12 cellular contexts compared by ENCODE assay signal in the genomic region with DNA sequence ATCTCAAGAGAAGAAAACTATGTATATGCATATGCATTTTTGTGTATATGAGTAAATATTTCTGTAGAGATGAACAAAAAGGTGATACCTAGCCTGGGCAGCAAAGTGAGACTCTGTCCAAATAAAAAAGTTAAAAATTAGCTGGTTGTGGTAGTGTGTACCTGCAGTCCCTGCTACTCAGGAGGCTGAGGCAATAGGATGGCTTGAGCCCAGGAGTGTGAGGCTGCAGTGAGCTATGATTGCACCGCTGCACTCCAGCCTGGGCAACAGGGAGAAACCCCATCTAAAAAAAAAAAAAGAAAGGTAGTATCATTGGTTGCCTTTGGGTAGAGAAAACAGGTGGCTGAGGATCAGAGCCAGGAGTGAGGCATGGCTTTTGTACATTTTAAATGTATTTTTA.
"Had no signal": no experiment of that assay in that cellular context is flagged by ENCODE, and none has a peak within 500 bp of the region (broad histone marks: within the 10 kb centered on the region; RNA-seq: fewer than 3 reads in every experiment).

No MANE protein-coding gene starts in this region.

- DNase-seq: activated T-cell treated with anti-CD3 and anti-CD28 coated beads, Interleukin-2, amount 50 U/mL, for 1 hour; central memory CD4-positive, alpha-beta T cell; effector memory CD8-positive, alpha-beta T cell; hippocampal formation; nucleus accumbens; spleen; stimulated activated CD4-positive, alpha-beta T cell treated with anti-CD3 and anti-CD28 coated beads, Interleukin-1b, Interleukin-23, amount 100 ng/mL, for 48 hours; stimulated activated naive B cell treated with anti-CD40 and anti-IgM and Interleukin-4, amounts not matched to agents 10 μg/mL and 1 μg/mL and 100 μg/mL, for 72 hours had no signal

- H3K36me3 ChIP-seq: prostate gland, spleen, suprapubic skin had no signal

- H3K9me3 ChIP-seq: prostate gland, spleen, suprapubic skin had no signal

- H3K27me3 ChIP-seq: spleen, suprapubic skin had no signal

- H3K27ac ChIP-seq: prostate gland, spleen, suprapubic skin had no signal

- H3K4me3 ChIP-seq: prostate gland, spleen, suprapubic skin had no signal

- H3K4me1 ChIP-seq: prostate gland, spleen, suprapubic skin had no signal

- ATAC-seq: effector memory CD8-positive, alpha-beta T cell; natural killer cell treated with Interleukin-12 subunit alpha and Interleukin-12 subunit beta and Interleukin-15 and Interleukin-18, amount 100 ng/mL, for 72 hours; sciatic nerve; stimulated activated naive B cell treated with anti-CD40 and anti-IgM and Interleukin-4, amounts not matched to agents 10 μg/mL and 1 μg/mL and 100 μg/mL, for 72 hours had no signal
